Comparison of ENCODE assay signal across 12 cellular contexts in genomic region chr16:27724491-27724878, GRCh38.
DNase-seq lines count a peak whose midpoint lies in the region; ATAC-seq and TF ChIP-seq lines count a peak whose summit lies in the region.
"Had no signal": no experiment of that assay in that cellular context is flagged by ENCODE, and none has a peak within 500 bp of the region (broad histone marks: within the 10 kb centered on the region; RNA-seq: fewer than 3 reads in every experiment).

No MANE protein-coding gene starts in this region.

- peaks cover 24% of the 10 kb centered on the region for H3K27me3 Mint-ChIP-seq in glutamatergic neuron (ENCODE audit: unreplicated experiment)

- POLR2A ChIA-PET in RWPE1 (lab: Yijun Ruan, JAX; ENCODE audit: low non-redundant PET): no interaction called here

- H3K36me3 Mint-ChIP-seq in glutamatergic neuron (ENCODE audit: unreplicated experiment): peaks cover 15% of the 10 kb centered on the region

- CTCF ChIA-PET in RWPE1 (lab: Yijun Ruan, JAX): no interaction called here

- peaks cover 17% of the 10 kb centered on the region for H3K9me3 Mint-ChIP-seq in glutamatergic neuron (ENCODE audit: unreplicated experiment)

- DNase-seq in DMS79 (lab: John Stamatoyannopoulos, UW) (peak; percentile 51), RWPE1 (ENCODE audit: low spot score) (no peak), glutamatergic neuron (no peak), putamen (ENCODE audit: low spot score) (peak; percentile 73), activated gamma-delta T cell treated with Interleukin-2 at 50 U/mL for 16 hours (no peak), T1000 (lab: John Stamatoyannopoulos, UW) (no peak)
- DNase-seq: activated effector memory CD4-positive, alpha-beta T cell treated with Interleukin-2 at 50 U/mL for 16 hours; foreskin melanocyte; H7 had no signal

- no peak overlapping the region for H3K4me3 Mint-ChIP-seq in glutamatergic neuron (ENCODE audit: unreplicated experiment)

- TF ChIP-seq CTCF in RWPE1 (conservative IDR thresholded peaks at IDR 0.05; ENCODE audit: low read depth) (no peak), glutamatergic neuron (IDR thresholded peaks at IDR 0.05; ENCODE audit: partially characterized antibody, unreplicated experiment) (no peak)

- ATAC-seq in HG03442 (IDR thresholded peaks at IDR 0.05; ENCODE audit: unreplicated experiment): no peak
- ATAC-seq in HG03196 (IDR thresholded peaks at IDR 0.05; ENCODE audit: unreplicated experiment): no peak
- ATAC-seq: activated CD4-positive, CD25-positive, alpha-beta regulatory T cell treated with anti-CD3 and anti-CD28 coated beads, Interleukin-2, amount 50 U/mL, for 24 hours had no signal

- peaks cover 31% of the 10 kb centered on the region for H3K4me1 Mint-ChIP-seq in glutamatergic neuron (ENCODE audit: low read depth, unreplicated experiment)

- H3K27ac ChIP-seq in RWPE1: peak overlapping the region; percentile 51

- peak overlapping the region; percentile 23 for H3K27ac Mint-ChIP-seq in glutamatergic neuron (ENCODE audit: unreplicated experiment)

Comparison
In these comparisons a context has a peak if more than half of its experiments do, and no peak if none do; other contexts are left out.
1. DNase-seq: peak in DMS79 (single experiment) and putamen (single experiment); none in RWPE1 (single experiment), glutamatergic neuron (single experiment), activated gamma-delta T cell treated with Interleukin-2 at 50 U/mL for 16 hours (single experiment) and T1000 (single experiment).